Comparison of ENCODE assay signal across 8 cellular contexts in genomic region chr10:94545277-94546057, GRCh38. TPM values are rescaled to one million over a fixed set of nuclear protein-coding genes. Genes with fewer than 3 reads are reported as not detected.
DNase-seq lines count a peak whose midpoint lies in the region; ATAC-seq and TF ChIP-seq lines count a peak whose summit lies in the region.

TSS of gene HELLS (plus strand) at chr10:94545788. CDS start at chr10:94545922, 134 bp downstream.

- peaks cover 22% of the 10 kb centered on the region for H3F3A ChIP-seq in MM.1S (ENCODE audit: insufficient read depth, low read length)

- peak; percentile 90 for ATAC-seq in HCT116

- POLR2A ChIA-PET in HCT116 (lab: Charles Lee) = no interaction called here

- H3K27ac ChIP-seq in HCT116 (ENCODE audit: low read depth, low read length) (peak within 1 kb of the TSS; percentile 78), MM.1S (ENCODE audit: low read length) (peak within 1 kb of the TSS; percentile 84), SJSA1 (peak within 1 kb of the TSS; percentile 85)

- H3K9me3 ChIP-seq in HCT116 (ENCODE audit: control insufficient read depth in 1 of 2, insufficient read depth in 1 of 2, low read depth in 1 of 2, low read length in 2 of 2) (no peaks in the 10 kb centered on the region), MM.1S (replicated peaks; ENCODE audit: insufficient read depth, low read length) (no peaks in the 10 kb centered on the region), SJSA1 (replicated peaks) (no peaks in the 10 kb centered on the region)

- DNase-seq in GM04503 (ENCODE audit: low read depth) (peak; percentile 34), HCT116 (ENCODE audit: low read depth, low spot score) (peak; percentile 78), MM.1S (peak; percentile 92), SJSA1 (ENCODE audit: low read depth in 1 of 2, low spot score in 2 of 2) (peak; percentile 88 to 91), germinal center (ENCODE audit: low spot score) (peak; percentile 86), nucleus accumbens (lab: John Stamatoyannopoulos, UW) (peak in 55 of 56 donors; percentile 4 to 80 (median 51)), superior temporal gyrus (ENCODE audit: extremely low spot score) (peak; percentile 76)
- peak; percentile 9 to 40 (median 26) for DNase-seq in activated naive CD4-positive, alpha-beta T cell (lab: John Stamatoyannopoulos, UW)

- H4K20me1 ChIP-seq in HCT116 (ENCODE audit: insufficient read depth) = peaks cover 7% of the 10 kb centered on the region; the same call in 1 of the 2 replicates
- H4K20me1 ChIP-seq in MM.1S (ENCODE audit: insufficient read depth, low read length) = no peaks in the 10 kb centered on the region

- H2AFZ ChIP-seq in HCT116 (ENCODE audit: low read depth, low read length, poor library complexity, severe bottlenecking) (peak within 1 kb of the TSS; percentile 87), MM.1S (ENCODE audit: low read length) (peak within 1 kb of the TSS; percentile 93)

- peak within 1 kb of the TSS; percentile 89 for H3K4me2 ChIP-seq in HCT116 (ENCODE audit: low read length)
- H3K4me2 ChIP-seq in MM.1S (ENCODE audit: low read depth, low read length) = peak within 1 kb of the TSS; percentile 91

- H3K36me3 ChIP-seq in HCT116 (ENCODE audit: control insufficient read depth in 1 of 2, insufficient read depth in 2 of 2, low read length in 2 of 2) (peaks cover 7 to 10% of the 10 kb centered on the region in 2 experiments; a peak in 2 of 4 replicates), MM.1S (replicated peaks; ENCODE audit: insufficient read depth, low read length) (no peaks in the 10 kb centered on the region; the same call in 1 of the 2 replicates), SJSA1 (peaks cover 27% of the 10 kb centered on the region)

- no TSS peak for BruUV-seq in HCT116 (replicated peaks; lab: Mats Ljungman, UMichigan)

- H3K9ac ChIP-seq in HCT116 (ENCODE audit: low read length) (peak within 1 kb of the TSS; percentile 97), MM.1S (ENCODE audit: low read length) (peak within 1 kb of the TSS; percentile 99)

- H3K27me3 ChIP-seq in HCT116 (ENCODE audit: insufficient read depth, low read length) (no peaks in the 10 kb centered on the region), MM.1S (replicated peaks; ENCODE audit: insufficient read depth, low read length) (no peaks in the 10 kb centered on the region), SJSA1 (replicated peaks) (no peaks in the 10 kb centered on the region)

- H3K9me2 ChIP-seq in HCT116 (ENCODE audit: insufficient read depth) (no peaks in the 10 kb centered on the region), MM.1S (replicated peaks; ENCODE audit: insufficient read depth, low read length) (no peaks in the 10 kb centered on the region)

- RAD21 ChIA-PET in HCT116 (lab: Charles Lee; ENCODE audit: low non-redundant PET in 1 of 2, low total read pairs in 2 of 2, uncharacterized antibody in 2 of 2, unreplicated experiment in 2 of 2) = no interaction called here

- intact Hi-C loops in HCT116 (cut with micrococcal nuclease) = no loop called here

- TF ChIP-seq POLR2A in HCT116 (IDR thresholded peaks at IDR 0.05; ENCODE audit: borderline replicate concordance, extremely low read depth, insufficient read depth, insufficient read length) = peak; percentile 80

- no peak for TF ChIP-seq RAD21 in HCT116 (IDR thresholded peaks at IDR 0.05; ENCODE audit: low read depth)

- TF ChIP-seq CTCF in HCT116 (IDR thresholded peaks at IDR 0.05 in 2 of 3, conservative IDR thresholded peaks at IDR 0.05 in 1 of 3; ENCODE audit: borderline replicate concordance in 1 of 3, insufficient read depth in 1 of 3, low read depth in 2 of 3, low read length in 2 of 3) (no peak), MM.1S (IDR thresholded peaks at IDR 0.05; ENCODE audit: low read length) (no peak)

- H3K4me1 ChIP-seq in HCT116 (ENCODE audit: control insufficient read depth in 1 of 2, insufficient read depth in 2 of 2, low read length in 2 of 2) (peaks cover 12 to 26% of the 10 kb centered on the region in 2 experiments), MM.1S (ENCODE audit: low read length) (peaks cover 10% of the 10 kb centered on the region; the same call in 1 of the 2 replicates), SJSA1 (replicated peaks) (peaks cover 12% of the 10 kb centered on the region)

- CTCF ChIA-PET in HCT116 (lab: Charles Lee) = no interaction called here

- H3K4me3 ChIP-seq in HCT116 (replicated peaks in 1 of 2; ENCODE audit: low read depth in 1 of 2, low read length in 2 of 2) (peak within 1 kb of the TSS; percentile 94 to 97), MM.1S (ENCODE audit: low read length) (peak within 1 kb of the TSS; percentile 96), SJSA1 (peak within 1 kb of the TSS; percentile 91)

- peaks cover 48% of the 10 kb centered on the region for H3K79me2 ChIP-seq in HCT116 (ENCODE audit: insufficient read depth, low read length)
- H3K79me2 ChIP-seq in MM.1S (ENCODE audit: low read length) = peaks cover 48% of the 10 kb centered on the region

TF ChIP-seq in HCT116, 20 proteins besides CTCF, POLR2A, EP300 and RAD21:
- TF ChIP-seq JUND (IDR thresholded peaks at IDR 0.05) (no peak), TCF7L2 (IDR thresholded peaks at IDR 0.05; ENCODE audit: borderline replicate concordance, extremely low read depth, insufficient read depth, insufficient read length) (no peak), ATF3 (IDR thresholded peaks at IDR 0.05) (no peak), MAX (IDR thresholded peaks at IDR 0.05) (peak; percentile 74), SIN3A (IDR thresholded peaks at IDR 0.05; ENCODE audit: low read depth) (peak; percentile 91), ZFX (IDR thresholded peaks at IDR 0.05) (peak; percentile 33; the same call in 1 of the 2 replicates), ZBTB33 (IDR thresholded peaks at IDR 0.05; ENCODE audit: extremely low read depth, insufficient replicate concordance, low read length) (peak; percentile 93), POLR2AphosphoS5 (IDR thresholded peaks at IDR 0.05; ENCODE audit: low read depth, low read length) (peak; percentile 83), SRF (IDR thresholded peaks at IDR 0.05; ENCODE audit: low read depth) (no peak)
TF ChIP-seq in HCT116: peak in this region for 5.

RNA-seq across cellular contexts. Expression of gene HELLS, which starts in this region (rescaled TPM):
- 134 TPM for total RNA-seq in HCT116 (2021; ENCODE audit: unreplicated experiment)
- 12.0 and 27.5 TPM in 2 replicates for polyA plus RNA-seq in HCT116 (2012)
- 150 and 162 TPM in 2 replicates for total RNA-seq in SJSA1 (2014; rRNA removed; shearing (Covaris generic))

Comparison
In these comparisons a context has a peak if more than half of its experiments do, and no peak if none do; other contexts are left out.
1. Peak in every context shown above with its lines: DNase-seq, ATAC-seq, H3K4me3 ChIP-seq and H3K27ac ChIP-seq.
2. DNase-seq: peak in every context shown above with its lines; median percentile 92 in MM.1S; 90 in SJSA1; 86 in germinal center; 78 in HCT116; 76 in superior temporal gyrus; 51 in nucleus accumbens; 34 in GM04503; 26 in activated naive CD4-positive, alpha-beta T cell.